ENCODE assay signal across 2 cellular contexts in the genomic region with DNA sequence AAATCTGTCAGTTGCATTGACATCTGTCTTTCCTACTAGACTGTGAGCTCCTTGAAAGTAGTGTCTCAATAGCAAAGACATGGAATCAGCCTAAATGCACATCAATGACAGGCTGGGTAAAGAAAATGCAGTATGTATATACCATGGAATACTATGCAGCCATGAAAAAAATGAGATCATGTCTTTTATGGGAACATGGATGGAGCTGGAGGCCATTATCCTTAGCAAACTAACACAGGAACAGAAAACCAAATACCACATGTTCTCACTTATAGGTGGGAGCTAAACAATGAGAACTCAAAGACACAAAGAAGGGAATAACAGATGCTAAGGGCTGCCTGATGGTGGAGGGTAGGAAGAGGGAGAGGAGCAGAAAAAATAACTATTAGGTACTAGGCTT. TPM values are rescaled to one million over a fixed set of nuclear protein-coding genes. Genes with fewer than 3 reads are reported as not detected.
"Had no signal": no experiment of that assay in that cellular context is flagged by ENCODE, and none has a peak within 500 bp of the region (broad histone marks: within the 10 kb centered on the region; RNA-seq: fewer than 3 reads in every experiment).

No MANE protein-coding gene starts in this region.

RNA-seq across cellular contexts. Expression of a gene that starts 5.9 kb away (rescaled TPM):
- total RNA-seq: G401, GM12878 had no signal
- polyA plus RNA-seq: GM12878 had no signal
